12 cellular contexts compared by ENCODE assay signal in genomic region chr22:41308544-41308947, GRCh38. TPM values are rescaled to one million over a fixed set of nuclear protein-coding genes. Genes with fewer than 3 reads are reported as not detected.
DNase-seq lines count a peak whose midpoint lies in the region; ATAC-seq, FAIRE-seq and TF ChIP-seq lines count a peak whose summit lies in the region.
"Had no signal": no experiment of that assay in that cellular context is flagged by ENCODE, and none has a peak within 500 bp of the region (broad histone marks: within the 10 kb centered on the region; RNA-seq: fewer than 3 reads in every experiment).

No MANE protein-coding gene starts in this region.

- peaks cover 18% of the 10 kb centered on the region for H3K36me3 Mint-ChIP-seq in astrocyte (ENCODE audit: low read depth, unreplicated experiment)
- H3K36me3 Mint-ChIP-seq in stimulated activated effector memory CD8-positive, alpha-beta T cell treated with anti-CD3 and anti-CD28 coated beads, Interleukin-12 subunit alpha, Interleukin-12 subunit beta, amount 100 ng/mL, for 72 hours, result peaks cover 9% of the 10 kb centered on the region
- H3K36me3 Mint-ChIP-seq in stimulated activated naive B cell treated with anti-CD40 and anti-IgM and Interleukin-4, amounts not matched to agents 10 μg/mL and 1 μg/mL and 100 μg/mL, for 72 hours, result peaks cover 14 to 43% of the 10 kb centered on the region in 2 donors

- POLR2A ChIA-PET in IMR-90 (lab: Charles Lee; ENCODE audit: unreplicated experiment), result no interaction called here

- H4K8ac ChIP-seq in IMR-90 (ENCODE audit: low read depth in 2 of 2, low read length in 2 of 2), result peak overlapping the region in 1 of 2 experiments; percentile 59; a peak in 1 of 4 replicates

- no peaks in the 10 kb centered on the region for H3K9me3 ChIP-seq in IMR-90 (ENCODE audit: control insufficient read depth, insufficient read depth, low read length)
- no peaks in the 10 kb centered on the region for H3K9me3 ChIP-seq in astrocyte (ENCODE audit: insufficient read depth, low read depth, low read length)

- in situ Hi-C loops in IMR-90 (cut with MboI; ENCODE audit: low sequenced_read_pairs), result no loop called here

- H3K4me3 ChIP-seq in IMR-90 (ENCODE audit: insufficient read depth, low read depth, low read length), result no peak overlapping the region
- no peak overlapping the region for H3K4me3 ChIP-seq in astrocyte (ENCODE audit: insufficient read depth, low read depth, low read length)
- H3K4me3 ChIP-seq: SJSA1 had no signal

- H3K23ac ChIP-seq in IMR-90 (ENCODE audit: low read depth, low read length), result no peak overlapping the region

- no peak overlapping the region for H3K18ac ChIP-seq in IMR-90 (ENCODE audit: low read depth, low read length)

- H3K56ac ChIP-seq in IMR-90 (ENCODE audit: extremely low read depth, insufficient read depth, low read length), result no peak overlapping the region

- H3K79me1 ChIP-seq in IMR-90 (ENCODE audit: low read depth in 1 of 2, low read length in 2 of 2), result peaks cover 18 to 72% of the 10 kb centered on the region in 2 experiments

- H3K4me1 ChIP-seq in IMR-90 (ENCODE audit: control insufficient read depth, insufficient read depth, low read length) (peaks cover 23% of the 10 kb centered on the region), astrocyte (ENCODE audit: insufficient read depth, low read length) (peaks cover 16% of the 10 kb centered on the region)

- DNase-seq in IMR-90 (no peak), astrocyte (ENCODE audit: low read depth) (no peak), iris pigment epithelial cell (ENCODE audit: low read depth) (peak; percentile 62), OCI-M1 (lab: John Stamatoyannopoulos, UW) (no peak)
- DNase-seq in stimulated activated effector memory CD8-positive, alpha-beta T cell treated with anti-CD3 and anti-CD28 coated beads, Interleukin-12 subunit alpha, Interleukin-12 subunit beta, amount 100 ng/mL, for 72 hours (ENCODE audit: low spot score in 2 of 2), result no peak
- DNase-seq in stimulated activated naive B cell treated with anti-CD40 and anti-IgM and Interleukin-4, amounts not matched to agents 10 μg/mL and 1 μg/mL and 100 μg/mL, for 72 hours, result no peak
- DNase-seq: activated CD4-positive, alpha-beta T cell treated with anti-CD3 and anti-CD28 coated beads for 1 hour; activated naive CD4-positive, alpha-beta T cell treated with Interleukin-2 at 50 U/mL for 16 hours; NCI-H226 had no signal

- 0 out of 2 replicates have a peak overlapping the region, but pooled peaks have one; percentile 12 for H4K5ac ChIP-seq in IMR-90 (ENCODE audit: low read depth, low read length)

- H4K20me1 ChIP-seq in IMR-90 (ENCODE audit: insufficient read depth, low read length) (peaks cover 78% of the 10 kb centered on the region), astrocyte (ENCODE audit: insufficient read depth, low read length) (peaks cover 74% of the 10 kb centered on the region)

- 79% methylated on average over 5 of the region's 7 CpGs; no CpG with 5 or more reads in 1 of the 2 experiments for WGBS in IMR-90 (ENCODE audit: extremely low coverage in 2 of 2, insufficient read length in 1 of 2), 2 experiments

- H3K4me2 ChIP-seq in IMR-90 (ENCODE audit: low read depth, low read length) (no peak overlapping the region), astrocyte (ENCODE audit: low read length) (no peak overlapping the region)

- no peak overlapping the region for H3K9ac ChIP-seq in IMR-90 (ENCODE audit: low read depth, low read length)
- H3K9ac ChIP-seq in astrocyte (ENCODE audit: low read length), result peak overlapping the region; percentile 13

- no peak overlapping the region for H3K4me3 Mint-ChIP-seq in astrocyte (ENCODE audit: unreplicated experiment)
- H3K4me3 Mint-ChIP-seq in stimulated activated effector memory CD8-positive, alpha-beta T cell treated with anti-CD3 and anti-CD28 coated beads, Interleukin-12 subunit alpha, Interleukin-12 subunit beta, amount 100 ng/mL, for 72 hours, result no peak overlapping the region
- H3K4me3 Mint-ChIP-seq in stimulated activated naive B cell treated with anti-CD40 and anti-IgM and Interleukin-4, amounts not matched to agents 10 μg/mL and 1 μg/mL and 100 μg/mL, for 72 hours, result no peak overlapping the region

- no peaks in the 10 kb centered on the region for H3K9me3 Mint-ChIP-seq in astrocyte (ENCODE audit: unreplicated experiment)
- no peaks in the 10 kb centered on the region for H3K9me3 Mint-ChIP-seq in stimulated activated effector memory CD8-positive, alpha-beta T cell treated with anti-CD3 and anti-CD28 coated beads, Interleukin-12 subunit alpha, Interleukin-12 subunit beta, amount 100 ng/mL, for 72 hours
- no peaks in the 10 kb centered on the region for H3K9me3 Mint-ChIP-seq in stimulated activated naive B cell treated with anti-CD40 and anti-IgM and Interleukin-4, amounts not matched to agents 10 μg/mL and 1 μg/mL and 100 μg/mL, for 72 hours

- peak overlapping the region; percentile 63 for H2BK5ac ChIP-seq in IMR-90 (ENCODE audit: low read depth, low read length, poor library complexity, severe bottlenecking)

- H3K27ac ChIP-seq in IMR-90 (ENCODE audit: insufficient read depth, low read length), result peak overlapping the region; percentile 51
- H3K27ac ChIP-seq in astrocyte (ENCODE audit: low read depth, low read length), result no peak overlapping the region

- no peak overlapping the region; the same call in 2 of the 3 replicates for H2BK15ac ChIP-seq in IMR-90 (ENCODE audit: low read depth, low read length)

- H3K27ac Mint-ChIP-seq in astrocyte (ENCODE audit: unreplicated experiment), result peak overlapping the region; percentile 4
- peak overlapping the region; percentile 92 for H3K27ac Mint-ChIP-seq in stimulated activated effector memory CD8-positive, alpha-beta T cell treated with anti-CD3 and anti-CD28 coated beads, Interleukin-12 subunit alpha, Interleukin-12 subunit beta, amount 100 ng/mL, for 72 hours
- no peak overlapping the region for H3K27ac Mint-ChIP-seq in stimulated activated naive B cell treated with anti-CD40 and anti-IgM and Interleukin-4, amounts not matched to agents 10 μg/mL and 1 μg/mL and 100 μg/mL, for 72 hours

- H3K4ac ChIP-seq in IMR-90 (ENCODE audit: low read depth, low read length), result peak overlapping the region; percentile 51; the same call in 1 of the 2 replicates

- intact Hi-C loops in IMR-90 (cut with micrococcal nuclease), result no loop called here

- 0 out of 2 replicates have a peak overlapping the region, but pooled peaks have one; percentile 28 for H2AK5ac ChIP-seq in IMR-90 (ENCODE audit: low read depth, low read length)

- H2AFZ ChIP-seq in IMR-90 (replicated peaks; ENCODE audit: low read length, poor library complexity), result no peak overlapping the region
- H2AFZ ChIP-seq in astrocyte (ENCODE audit: low read depth, low read length), result no peak overlapping the region

- TF ChIP-seq RAD21 in IMR-90 (IDR thresholded peaks at IDR 0.05; ENCODE audit: low read length), result no peak

- no TSS peak for BruUV-seq in IMR-90 (replicated peaks; lab: Mats Ljungman, UMichigan)

- no peak for FAIRE-seq in astrocyte (lab: Jason Lieb, UNC)

- dilution Hi-C loops in IMR-90 (cut with HindIII; ENCODE audit: low sequenced_read_pairs, unreplicated experiment), result no loop called here

- no peak overlapping the region for H4K91ac ChIP-seq in IMR-90 (ENCODE audit: insufficient read depth, low read depth, low read length)

- peaks cover 23% of the 10 kb centered on the region for H3K36me3 ChIP-seq in IMR-90 (ENCODE audit: control insufficient read depth, insufficient read depth, low read length)
- H3K36me3 ChIP-seq in astrocyte (ENCODE audit: insufficient read depth, low read length), result no peaks in the 10 kb centered on the region

- H3K27me3 ChIP-seq in IMR-90 (ENCODE audit: control insufficient read depth, insufficient read depth, low read length), result no peaks in the 10 kb centered on the region
- no peaks in the 10 kb centered on the region for H3K27me3 ChIP-seq in astrocyte (ENCODE audit: insufficient read depth, low read length)
- H3K27me3 ChIP-seq: SJSA1 had no signal

- H2AK9ac ChIP-seq in IMR-90 (replicated peaks; ENCODE audit: low read depth, low read length, poor library complexity), result peak overlapping the region; percentile 79

- TF ChIP-seq POLR2A in IMR-90 (IDR thresholded peaks at IDR 0.05; ENCODE audit: low read depth, low read length), result no peak

- ATAC-seq in IMR-90 (ENCODE audit: low read depth), result peak; percentile 9
- ATAC-seq in stimulated activated effector memory CD8-positive, alpha-beta T cell treated with anti-CD3 and anti-CD28 coated beads, Interleukin-12 subunit alpha, Interleukin-12 subunit beta, amount 100 ng/mL, for 72 hours, result no peak
- ATAC-seq in HG03457 (IDR thresholded peaks at IDR 0.05; ENCODE audit: unreplicated experiment), result no peak
- no peak for ATAC-seq in stimulated activated naive B cell treated with anti-CD40 and anti-IgM and Interleukin-4, amounts not matched to agents 10 μg/mL and 1 μg/mL and 100 μg/mL, for 72 hours (replicated peaks)
- ATAC-seq in HG03520 (IDR thresholded peaks at IDR 0.05; ENCODE audit: unreplicated experiment), result no peak

- H3K14ac ChIP-seq in IMR-90 (replicated peaks; ENCODE audit: low read depth, low read length), result no peak overlapping the region; the same call in 1 of the 2 replicates

- H3K9me1 ChIP-seq in IMR-90 (ENCODE audit: insufficient read depth, low read length), result peaks cover 26% of the 10 kb centered on the region

- TF ChIP-seq CTCF in IMR-90 (conservative IDR thresholded peaks at IDR 0.05; ENCODE audit: low read depth, low read length) (no peak), astrocyte (IDR thresholded peaks at IDR 0.05; ENCODE audit: insufficient read depth, low read depth, low read length) (no peak)

- H3K27me3 Mint-ChIP-seq in astrocyte (ENCODE audit: low read depth, unreplicated experiment), result no peaks in the 10 kb centered on the region
- no peaks in the 10 kb centered on the region for H3K27me3 Mint-ChIP-seq in stimulated activated naive B cell treated with anti-CD40 and anti-IgM and Interleukin-4, amounts not matched to agents 10 μg/mL and 1 μg/mL and 100 μg/mL, for 72 hours

- no peak overlapping the region for H2BK120ac ChIP-seq in IMR-90 (ENCODE audit: low read depth, low read length)

- peaks cover 25% of the 10 kb centered on the region for H3K4me1 Mint-ChIP-seq in astrocyte (ENCODE audit: low read depth, unreplicated experiment)
- H3K4me1 Mint-ChIP-seq in stimulated activated effector memory CD8-positive, alpha-beta T cell treated with anti-CD3 and anti-CD28 coated beads, Interleukin-12 subunit alpha, Interleukin-12 subunit beta, amount 100 ng/mL, for 72 hours, result peaks cover 54% of the 10 kb centered on the region
- peaks cover 36 to 54% of the 10 kb centered on the region in 2 donors for H3K4me1 Mint-ChIP-seq in stimulated activated naive B cell treated with anti-CD40 and anti-IgM and Interleukin-4, amounts not matched to agents 10 μg/mL and 1 μg/mL and 100 μg/mL, for 72 hours

- CTCF ChIA-PET in IMR-90 (lab: Yijun Ruan, JAX), result no interaction called here

- no peak overlapping the region for H2BK20ac ChIP-seq in IMR-90 (ENCODE audit: low read depth, low read length)

- H3K79me2 ChIP-seq in astrocyte (ENCODE audit: insufficient read depth, low read length), result peaks cover 94% of the 10 kb centered on the region

RNA-seq across cellular contexts. Expression of gene ZC3H7B, which starts 7.2 kb away (rescaled TPM):
- 35.6 and 37.6 TPM in 2 replicates for total RNA-seq in IMR-90 (2012; rRNA removed)
- 72.3 and 81.6 TPM in 2 replicates for polyA plus RNA-seq in IMR-90 (2012; rRNA removed)
- polyA plus RNA-seq in IMR-90 (2012; cell fraction: cytosol; rRNA removed), result 45.0 and 67.7 TPM in 2 replicates
- 104 and 165 TPM in 2 replicates for polyA plus RNA-seq in IMR-90 (2012; cell fraction: nucleus; rRNA removed; ENCODE audit: low replicate concordance)
- total RNA-seq in astrocyte, result 66.6 and 66.7 TPM in 2 replicates

RNA-seq across cellular contexts. Expression of gene RANGAP1, which starts 22.6 kb away (rescaled TPM):
- total RNA-seq in IMR-90 (2012; rRNA removed) (71.2 and 74.4 TPM in 2 replicates), astrocyte (68.4 and 77.8 TPM in 2 replicates)
- polyA plus RNA-seq in IMR-90 (2012; rRNA removed), result 148 and 165 TPM in 2 replicates
- 129 and 158 TPM in 2 replicates for polyA plus RNA-seq in IMR-90 (2012; cell fraction: cytosol; rRNA removed)
- polyA plus RNA-seq in IMR-90 (2012; cell fraction: nucleus; rRNA removed; ENCODE audit: low replicate concordance), result 168 and 358 TPM in 2 replicates
